22 cellular contexts compared by ENCODE assay signal in the genomic region with DNA sequence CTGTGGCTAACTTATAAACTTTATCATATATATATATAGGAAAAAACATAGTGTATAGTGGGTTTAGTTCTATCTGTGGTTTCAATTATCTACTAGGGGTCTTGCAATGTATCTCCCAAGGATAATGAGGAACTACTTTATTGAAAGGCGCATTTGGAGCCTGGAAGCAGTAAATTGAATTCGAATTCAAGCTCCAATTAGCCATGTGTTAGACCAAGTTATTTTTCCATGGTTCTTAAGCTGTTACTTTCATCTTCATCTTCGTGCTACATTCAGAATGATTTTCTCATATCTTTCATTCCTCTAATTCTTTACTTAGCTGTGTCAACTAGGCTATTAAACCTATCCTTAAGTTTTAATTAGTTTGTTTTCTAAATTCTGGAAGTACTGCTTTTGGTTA. TPM values are rescaled to one million over a fixed set of nuclear protein-coding genes. Genes with fewer than 3 reads are reported as not detected.
DNase-seq lines count a peak whose midpoint lies in the region; ATAC-seq and TF ChIP-seq lines count a peak whose summit lies in the region.
"Had no signal": no experiment of that assay in that cellular context is flagged by ENCODE, and none has a peak within 500 bp of the region (broad histone marks: within the 10 kb centered on the region; RNA-seq: fewer than 3 reads in every experiment).

No MANE protein-coding gene starts in this region.

- peak overlapping the region; percentile 41 for H3K27ac Mint-ChIP-seq in activated naive CD4-positive, alpha-beta T cell treated with anti-CD3 and anti-CD28 coated beads, Interleukin-2, amount 50 U/mL, for 24 hours
- H3K27ac Mint-ChIP-seq in activated naive CD4-positive, alpha-beta T cell treated with anti-CD3 and anti-CD28 coated beads, Interleukin-2, amount 50 U/mL, for 72 hours, result peak overlapping the region in 1 of 2 donors; percentile 75
- H3K27ac Mint-ChIP-seq in stimulated activated effector memory CD8-positive, alpha-beta T cell treated with anti-CD3 and anti-CD28 coated beads, Interleukin-12 subunit alpha, Interleukin-12 subunit beta, amount 100 ng/mL, for 72 hours, result peak overlapping the region; percentile 48
- H3K27ac Mint-ChIP-seq: CD4-positive, alpha-beta T cell had no signal

- DNase-seq in activated naive CD4-positive, alpha-beta T cell treated with anti-CD3 and anti-CD28 coated beads, Interleukin-2, amount 50 U/mL, for 72 hours (ENCODE audit: low spot score in 2 of 2), result no peak
- DNase-seq in epithelial cell of prostate (ENCODE audit: low read depth, low spot score) (no peak), Peyer's patch (no peak)
- no peak for DNase-seq in stimulated activated effector memory CD8-positive, alpha-beta T cell treated with anti-CD3 and anti-CD28 coated beads, Interleukin-12 subunit alpha, Interleukin-12 subunit beta, amount 100 ng/mL, for 72 hours (ENCODE audit: low spot score in 2 of 2)
- DNase-seq: AML-193; CD4-positive, alpha-beta T cell; DMS79; KG1; MM.1S; NCI-H2029; NCI-H446; NCI-H526; NCI-H82; NK-92 treated with Interleukin-12 subunit alpha and Interleukin-12 subunit beta, amount 100 ng/mL, for 24 hours; Right ventricle myocardium superior; RPMI8226 had no signal

- no peaks in the 10 kb centered on the region for H3K27me3 Mint-ChIP-seq in activated naive CD4-positive, alpha-beta T cell treated with anti-CD3 and anti-CD28 coated beads, Interleukin-2, amount 50 U/mL, for 24 hours
- H3K27me3 Mint-ChIP-seq: CD4-positive, alpha-beta T cell had no signal

- peaks cover 0 to 12% of the 10 kb centered on the region in 2 experiments; a peak in 1 of 3 replicates for H3K36me3 ChIP-seq in HEK293 (ENCODE audit: control insufficient read depth in 2 of 2, insufficient read depth in 1 of 2, low read length in 2 of 2)
- peaks cover 0 to 5% (median 0%) of the 10 kb centered on the region in 3 donors for H3K36me3 ChIP-seq in Peyer's patch

- H3K4me1 ChIP-seq in HEK293 (ENCODE audit: control insufficient read depth, insufficient read depth, low read length) (no peaks in the 10 kb centered on the region), Peyer's patch (no peaks in the 10 kb centered on the region)
- H3K4me1 ChIP-seq: SJSA1 had no signal

- no peak for TF ChIP-seq POLR2A in Peyer's patch (IDR thresholded peaks at IDR 0.05)

- H3K9me3 ChIP-seq in HEK293 (ENCODE audit: control insufficient read depth, insufficient read depth, low read depth, low read length), result no peaks in the 10 kb centered on the region
- no peaks in the 10 kb centered on the region for H3K9me3 ChIP-seq in Peyer's patch

- peaks cover 13% of the 10 kb centered on the region for H3K9me3 Mint-ChIP-seq in activated naive CD4-positive, alpha-beta T cell treated with anti-CD3 and anti-CD28 coated beads, Interleukin-2, amount 50 U/mL, for 24 hours
- peaks cover 5 to 8% of the 10 kb centered on the region in 2 donors for H3K9me3 Mint-ChIP-seq in activated naive CD4-positive, alpha-beta T cell treated with anti-CD3 and anti-CD28 coated beads, Interleukin-2, amount 50 U/mL, for 72 hours
- H3K9me3 Mint-ChIP-seq in stimulated activated effector memory CD8-positive, alpha-beta T cell treated with anti-CD3 and anti-CD28 coated beads, Interleukin-12 subunit alpha, Interleukin-12 subunit beta, amount 100 ng/mL, for 72 hours, result peaks cover 7% of the 10 kb centered on the region

- H3K27me3 ChIP-seq in Peyer's patch, result no peaks in the 10 kb centered on the region
- H3K27me3 ChIP-seq: BLaER1 treated with 17β-estradiol and CSF1 and Interleukin-3, amounts not matched to agents 10 nM and 100 nM; SJSA1 had no signal

- ATAC-seq in activated naive CD4-positive, alpha-beta T cell treated with anti-CD3 and anti-CD28 coated beads, Interleukin-2, amount 50 U/mL, for 72 hours, result no peak
- no peak for ATAC-seq in stimulated activated effector memory CD8-positive, alpha-beta T cell treated with anti-CD3 and anti-CD28 coated beads, Interleukin-12 subunit alpha, Interleukin-12 subunit beta, amount 100 ng/mL, for 72 hours
- ATAC-seq in HG03354 (IDR thresholded peaks at IDR 0.05; ENCODE audit: poor library complexity, severe bottlenecking, unreplicated experiment), result no peak
- ATAC-seq: PC-3 had no signal

- no peak overlapping the region for H3K27ac ChIP-seq in HEK293 (ENCODE audit: extremely low read depth, low read depth, low read length)
- peak overlapping the region; percentile 80 for H3K27ac ChIP-seq in epithelial cell of prostate
- no peak overlapping the region for H3K27ac ChIP-seq in Peyer's patch
- H3K27ac ChIP-seq: SJSA1 had no signal

- peaks cover 30% of the 10 kb centered on the region for H3K4me1 Mint-ChIP-seq in activated naive CD4-positive, alpha-beta T cell treated with anti-CD3 and anti-CD28 coated beads, Interleukin-2, amount 50 U/mL, for 24 hours
- peaks cover 36% of the 10 kb centered on the region for H3K4me1 Mint-ChIP-seq in stimulated activated effector memory CD8-positive, alpha-beta T cell treated with anti-CD3 and anti-CD28 coated beads, Interleukin-12 subunit alpha, Interleukin-12 subunit beta, amount 100 ng/mL, for 72 hours

- POLR2A ChIA-PET in HEK293 (lab: Yijun Ruan, JAX), result no interaction called here

- H3K4me3 ChIP-seq in HEK293 (ENCODE audit: low read depth, low read length), result no peak overlapping the region
- H3K4me3 ChIP-seq in Peyer's patch, result no peak overlapping the region
- H3K4me3 ChIP-seq: BLaER1 treated with 17β-estradiol and CSF1 and Interleukin-3, amounts not matched to agents 10 nM and 100 nM; SJSA1 had no signal

- peaks cover 13% of the 10 kb centered on the region for H3K36me3 Mint-ChIP-seq in activated naive CD4-positive, alpha-beta T cell treated with anti-CD3 and anti-CD28 coated beads, Interleukin-2, amount 50 U/mL, for 24 hours
- peaks cover 0 to 12% of the 10 kb centered on the region in 2 donors for H3K36me3 Mint-ChIP-seq in activated naive CD4-positive, alpha-beta T cell treated with anti-CD3 and anti-CD28 coated beads, Interleukin-2, amount 50 U/mL, for 72 hours
- H3K36me3 Mint-ChIP-seq in stimulated activated effector memory CD8-positive, alpha-beta T cell treated with anti-CD3 and anti-CD28 coated beads, Interleukin-12 subunit alpha, Interleukin-12 subunit beta, amount 100 ng/mL, for 72 hours, result peaks cover 37% of the 10 kb centered on the region

- CTCF ChIA-PET in HEK293 (lab: Yijun Ruan, JAX), result interaction anchor here (0.5 kb wide), 2 partner anchors 22 to 38 kb away, joined by 3 read pairs; no protein-coding TSS in a partner anchor

- H3K4me3 Mint-ChIP-seq in activated naive CD4-positive, alpha-beta T cell treated with anti-CD3 and anti-CD28 coated beads, Interleukin-2, amount 50 U/mL, for 24 hours, result no peak overlapping the region
- no peak overlapping the region for H3K4me3 Mint-ChIP-seq in stimulated activated effector memory CD8-positive, alpha-beta T cell treated with anti-CD3 and anti-CD28 coated beads, Interleukin-12 subunit alpha, Interleukin-12 subunit beta, amount 100 ng/mL, for 72 hours
- H3K4me3 Mint-ChIP-seq: CD4-positive, alpha-beta T cell had no signal

- TF ChIP-seq CTCF in HEK293 (tag by site-specific recombination; IDR thresholded peaks at IDR 0.05), result no peak
- no peak for TF ChIP-seq CTCF in Peyer's patch (IDR thresholded peaks at IDR 0.05)

TF ChIP-seq in HEK293, 187 proteins besides CTCF, POLR2A, EP300 and RAD21 (continues in another document):
- no peak for TF ChIP-seq ZBTB21 (tag by site-specific recombination; IDR thresholded peaks at IDR 0.05)
- no peak for TF ChIP-seq ZNF792 (tag by site-specific recombination; IDR thresholded peaks at IDR 0.05)
- TF ChIP-seq ZNF335 (tag by site-specific recombination; conservative IDR thresholded peaks at IDR 0.05), result no peak
- TF ChIP-seq ZNF133 (tag by site-specific recombination; IDR thresholded peaks at IDR 0.05), result peak; percentile 82
- TF ChIP-seq SETDB1 (IDR thresholded peaks at IDR 0.05; ENCODE audit: insufficient read length, low read length), result peak; percentile 58
- no peak for TF ChIP-seq OSR2 (tag by site-specific recombination; IDR thresholded peaks at IDR 0.05)
- TF ChIP-seq ZBTB44 (tag by site-specific recombination; IDR thresholded peaks at IDR 0.05), result no peak
- TF ChIP-seq, protein P1, sequence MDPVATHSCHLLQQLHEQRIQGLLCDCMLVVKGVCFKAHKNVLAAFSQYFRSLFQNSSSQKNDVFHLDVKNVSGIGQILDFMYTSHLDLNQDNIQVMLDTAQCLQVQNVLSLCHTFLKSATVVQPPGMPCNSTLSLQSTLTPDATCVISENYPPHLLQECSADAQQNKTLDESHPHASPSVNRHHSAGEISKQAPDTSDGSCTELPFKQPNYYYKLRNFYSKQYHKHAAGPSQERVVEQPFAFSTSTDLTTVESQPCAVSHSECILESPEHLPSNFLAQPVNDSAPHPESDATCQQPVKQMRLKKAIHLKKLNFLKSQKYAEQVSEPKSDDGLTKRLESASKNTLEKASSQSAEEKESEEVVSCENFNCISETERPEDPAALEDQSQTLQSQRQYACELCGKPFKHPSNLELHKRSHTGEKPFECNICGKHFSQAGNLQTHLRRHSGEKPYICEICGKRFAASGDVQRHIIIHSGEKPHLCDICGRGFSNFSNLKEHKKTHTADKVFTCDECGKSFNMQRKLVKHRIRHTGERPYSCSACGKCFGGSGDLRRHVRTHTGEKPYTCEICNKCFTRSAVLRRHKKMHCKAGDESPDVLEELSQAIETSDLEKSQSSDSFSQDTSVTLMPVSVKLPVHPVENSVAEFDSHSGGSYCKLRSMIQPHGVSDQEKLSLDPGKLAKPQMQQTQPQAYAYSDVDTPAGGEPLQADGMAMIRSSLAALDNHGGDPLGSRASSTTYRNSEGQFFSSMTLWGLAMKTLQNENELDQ (tag by site-specific recombination; IDR thresholded peaks at IDR 0.05; ENCODE audit: low read depth), result no peak

RNA-seq across cellular contexts. Expression of gene MANBA, which starts 27.2 kb away (rescaled TPM):
- 10 to 100 TPM; 12.3 to 20.6 TPM for total RNA-seq in activated naive CD4-positive, alpha-beta T cell treated with anti-CD3 and anti-CD28 coated beads, Interleukin-2, amount 50 U/mL, for 72 hours
- 10 to 100 TPM; 23.3 to 54.5 (median 33.6) TPM for total RNA-seq in Peyer's patch

RNA-seq across cellular contexts. Expression of gene UBE2D3, which starts 39.4 kb away (rescaled TPM):
- 100 to 1,000 TPM; 413 to 496 TPM for total RNA-seq in activated naive CD4-positive, alpha-beta T cell treated with anti-CD3 and anti-CD28 coated beads, Interleukin-2, amount 50 U/mL, for 72 hours
- total RNA-seq in Peyer's patch, result 100 to 1,000 TPM; 240 to 373 (median 308) TPM
